9 cellular contexts compared by ENCODE assay signal in the genomic region with DNA sequence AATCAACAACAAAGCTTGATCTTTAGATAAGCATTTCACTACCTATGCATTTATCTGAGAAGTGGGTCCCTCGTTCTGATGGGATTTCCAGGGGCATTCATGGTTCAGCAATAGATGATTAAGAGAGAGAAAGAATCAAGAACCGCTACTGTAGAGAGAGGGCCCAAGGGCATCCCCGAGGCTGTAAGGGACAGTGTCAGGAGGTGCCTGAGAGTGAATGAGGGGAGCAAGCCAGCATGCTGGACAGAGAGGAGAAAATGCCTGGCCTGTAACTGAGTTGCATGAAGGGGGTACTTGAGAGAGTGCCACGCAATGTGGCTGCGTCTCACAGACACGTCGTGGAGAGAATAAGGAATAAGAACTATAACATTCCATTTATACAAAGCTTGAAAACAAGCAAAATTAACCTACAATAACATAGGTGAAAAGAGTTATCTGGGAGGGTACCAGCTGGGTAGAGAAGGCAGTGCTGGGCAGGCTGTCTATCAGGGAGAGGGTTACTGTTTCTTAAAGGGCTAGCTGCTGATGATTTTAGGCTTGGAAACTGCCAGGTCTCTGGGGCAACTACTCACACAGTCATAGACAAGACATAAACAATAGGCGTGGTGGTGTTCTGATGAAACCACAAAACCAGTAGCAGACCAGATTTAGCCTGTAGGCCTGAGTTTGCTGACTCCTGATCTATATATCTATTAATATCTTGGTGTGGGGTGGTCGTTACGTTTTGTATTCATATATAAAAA.
DNase-seq lines count a peak whose midpoint lies in the region; ATAC-seq and TF ChIP-seq lines count a peak whose summit lies in the region.
"Had no signal": no experiment of that assay in that cellular context is flagged by ENCODE, and none has a peak within 500 bp of the region (broad histone marks: within the 10 kb centered on the region; RNA-seq: fewer than 3 reads in every experiment).

No MANE protein-coding gene starts in this region.

- no peaks in the 10 kb centered on the region for H3K9me3 ChIP-seq in right atrium auricular region

- H3K4me3 ChIP-seq in right atrium auricular region: no peak overlapping the region
- no peak overlapping the region for H3K4me3 ChIP-seq in fibroblast of mammary gland (ENCODE audit: control insufficient read depth, low read depth, low read length)

- intact Hi-C loops in Right ventricle myocardium superior (cut with DNase I): no loop called here

- no peak overlapping the region for H3K27ac ChIP-seq in right atrium auricular region

- no peaks in the 10 kb centered on the region for H3K27me3 ChIP-seq in right atrium auricular region

- TF ChIP-seq CTCF in right atrium auricular region (IDR thresholded peaks at IDR 0.05) (no peak), fibroblast of mammary gland (conservative IDR thresholded peaks at IDR 0.05; ENCODE audit: control insufficient read depth, insufficient read depth, low read depth, low read length) (no peak)

- ATAC-seq in Right ventricle myocardium superior (ENCODE audit: poor library complexity) (peak; percentile 83), HG03045 (IDR thresholded peaks at IDR 0.05; ENCODE audit: unreplicated experiment) (no peak), HG02798 (IDR thresholded peaks at IDR 0.05; ENCODE audit: poor library complexity, unreplicated experiment) (no peak)

- H3K36me3 ChIP-seq in right atrium auricular region: no peaks in the 10 kb centered on the region

- DNase-seq in Right ventricle myocardium superior: no peak
- DNase-seq in right atrium auricular region (ENCODE audit: low spot score): no peak
- DNase-seq in SW480 (ENCODE audit: low spot score): peak; percentile 33
- DNase-seq in fibroblast of mammary gland (ENCODE audit: low read depth): peak; percentile 92
- DNase-seq in foreskin melanocyte: no peak
- DNase-seq in NCI-H2171 treated with DMSO at 0.1 percent for 48 hours (lab: John Stamatoyannopoulos, UW): no peak
- DNase-seq: DMS79 treated with DMSO at 0.1 percent for 48 hours had no signal

- no peaks in the 10 kb centered on the region for H3K4me1 ChIP-seq in right atrium auricular region

Comparison
In these comparisons a context has a peak if more than half of its experiments do, and no peak if none do; other contexts are left out.
1. DNase-seq: peak in SW480 (single experiment) and fibroblast of mammary gland (single experiment); none in Right ventricle myocardium superior (single experiment), right atrium auricular region (single experiment), foreskin melanocyte (single experiment) and NCI-H2171 treated with DMSO at 0.1 percent for 48 hours (single experiment).